In the genomic region with DNA sequence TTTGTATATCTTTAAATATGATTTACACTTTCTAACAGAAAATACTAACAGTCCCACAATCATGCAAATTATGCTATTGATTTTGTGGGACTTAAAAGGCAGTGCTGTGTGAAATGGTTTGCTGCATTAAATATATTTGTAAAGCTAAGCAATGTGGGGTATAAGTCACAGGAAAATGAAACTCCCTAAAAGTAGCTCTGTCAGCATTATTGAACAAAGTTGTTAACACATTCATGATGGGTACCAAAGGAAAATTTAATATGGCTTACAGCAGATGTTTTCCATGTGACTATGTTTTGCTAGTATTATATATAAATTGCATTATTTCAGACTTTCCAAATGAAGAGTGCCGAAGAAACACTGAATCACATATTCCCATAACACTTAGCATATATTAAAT, we compare ENCODE assay signal across 1 cellular context.
TF ChIP-seq lines count a peak whose summit lies in the region.

No MANE protein-coding gene starts in this region.

TF ChIP-seq in WTC11, 78 proteins besides CTCF, POLR2A, EP300 and RAD21 (continued from another document):
- TF ChIP-seq, protein P1, sequence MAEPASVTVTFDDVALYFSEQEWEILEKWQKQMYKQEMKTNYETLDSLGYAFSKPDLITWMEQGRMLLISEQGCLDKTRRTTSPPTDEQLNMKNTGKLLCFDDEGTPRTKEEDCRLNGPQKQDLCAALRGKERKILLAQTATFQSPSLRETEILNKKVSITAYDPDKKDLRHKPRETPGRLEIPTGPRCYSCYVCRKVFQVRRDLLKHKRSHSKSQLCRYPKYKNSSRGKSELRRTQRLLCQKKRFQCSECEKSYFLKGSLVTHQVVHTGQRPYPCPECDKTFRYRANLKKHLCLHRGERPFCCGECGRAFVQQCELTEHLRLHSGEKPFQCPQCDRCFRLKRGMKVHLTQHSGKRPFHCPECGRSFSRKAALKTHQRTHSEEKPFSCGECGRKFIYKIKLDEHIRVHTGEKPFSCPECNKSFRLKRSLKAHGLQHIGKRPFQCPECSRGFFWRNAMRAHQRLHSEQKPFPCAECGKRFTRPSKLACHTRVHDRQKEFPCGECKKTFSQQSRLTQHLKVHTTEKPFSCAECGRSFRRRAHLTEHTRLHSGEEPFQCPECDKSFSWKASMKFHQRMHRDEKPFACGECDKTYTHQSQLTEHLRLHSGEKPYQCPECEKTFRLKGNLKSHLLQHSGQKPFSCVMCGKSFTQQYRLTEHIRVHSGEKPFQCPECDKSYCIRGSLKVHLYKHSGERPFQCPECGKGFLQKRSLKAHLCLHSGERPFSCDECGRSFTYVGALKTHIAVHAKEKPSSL (CRISPR knock-in tag; conservative IDR thresholded peaks at IDR 0.05), result no peak
- no peak for TF ChIP-seq SMAD4 (CRISPR knock-in tag; IDR thresholded peaks at IDR 0.05)
